ENCODE assay signal across 30 cellular contexts in the genomic region with DNA sequence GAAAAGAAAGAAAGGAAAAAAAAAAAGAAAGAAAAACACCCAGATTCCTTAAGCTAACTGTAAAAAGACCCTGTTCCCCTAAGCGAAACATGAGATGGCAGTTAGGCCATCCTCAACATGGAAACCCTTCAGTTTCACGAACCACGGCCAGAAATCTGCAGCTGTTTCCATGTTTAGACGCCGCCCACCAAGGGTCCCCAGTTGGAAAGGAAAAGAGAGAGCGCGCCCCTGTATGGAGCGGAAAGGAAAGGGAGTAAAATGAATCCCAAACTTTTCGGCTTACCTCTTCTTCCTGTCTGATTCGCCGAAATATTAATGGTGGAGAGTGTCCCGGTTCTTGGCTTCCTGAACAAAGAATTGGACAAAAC. TPM values are rescaled to one million over a fixed set of nuclear protein-coding genes. Genes with fewer than 3 reads are reported as not detected.
DNase-seq lines count a peak whose midpoint lies in the region; ATAC-seq and TF ChIP-seq lines count a peak whose summit lies in the region.
"Had no signal": no experiment of that assay in that cellular context is flagged by ENCODE, and none has a peak within 500 bp of the region (broad histone marks: within the 10 kb centered on the region; RNA-seq: fewer than 3 reads in every experiment).

No MANE protein-coding gene starts in this region.

- peak overlapping the region; percentile 93 for H3K27ac Mint-ChIP-seq in MCF 10A (ENCODE audit: low read depth, unreplicated experiment)
- peak overlapping the region; percentile 97 for H3K27ac Mint-ChIP-seq in WTC11
- H3K27ac Mint-ChIP-seq: activated CD4-positive, alpha-beta memory T cell treated with anti-CD3 and anti-CD28 coated beads for 36 hours; activated T-helper 17 cell treated with anti-CD3 and anti-CD28 coated beads, Interleukin-2, amount 50 U/mL, for 72 hours; CD4-positive, alpha-beta T cell; immature natural killer cell; T-helper 1 cell treated with Interleukin-12 subunit alpha and Interleukin-12 subunit beta and Interleukin-4 antibody, amounts not matched to agents 30 μg/mL and 1 μg/mL, for 36 hours had no signal

- H3K9me3 ChIP-seq in breast epithelium (no peaks in the 10 kb centered on the region), iPS-18a (ENCODE audit: control insufficient read depth, low read depth, low read length) (peaks cover 6% of the 10 kb centered on the region), skeletal muscle satellite cell (replicated peaks; ENCODE audit: low read length) (no peaks in the 10 kb centered on the region)

- no peaks in the 10 kb centered on the region for H3K4me1 ChIP-seq in breast epithelium
- peaks cover 19% of the 10 kb centered on the region for H3K4me1 ChIP-seq in iPS-18a (ENCODE audit: control insufficient read depth, low read depth, low read length)
- peaks cover 43% of the 10 kb centered on the region for H3K4me1 ChIP-seq in skeletal muscle satellite cell (ENCODE audit: control insufficient read depth, insufficient read depth, low read length)

- H3K9ac ChIP-seq in iPS-18a (ENCODE audit: low read length), result no peak overlapping the region
- H3K9ac ChIP-seq in skeletal muscle satellite cell (ENCODE audit: low read depth, low read length), result no peak overlapping the region

- peak overlapping the region; percentile 59 for H3K4me2 ChIP-seq in skeletal muscle satellite cell (ENCODE audit: low read length)

- intact Hi-C loops in MCF 10A (cut with micrococcal nuclease), result loop anchor here (5.0 kb wide), 1 partner anchor 224 kb away; the partner anchor contains the start of gene NOCT
- intact Hi-C loops in breast epithelium (cut with DNase I; ENCODE audit: low total_unique reads), result no loop called here

- CTCF ChIA-PET in MCF 10A (lab: Yijun Ruan, JAX) (interaction anchor here (0.6 to 4.8 kb wide), 7 partner anchors 9 to 66 kb away, joined by 3 to 45 read pairs (median 5); partner anchors contain the start of gene NAA15), WTC11 (lab: Charles Lee) (interaction anchor here (1.0 to 1.4 kb wide), 3 partner anchors 13 to 211 kb away, joined by 3 to 8 read pairs (median 4); no protein-coding TSS in a partner anchor)

- POLR2A ChIA-PET in MCF 10A (lab: Yijun Ruan, JAX) (interaction anchor here (2.5 to 4.7 kb wide), 5 partner anchors 12 to 65 kb away, joined by 19 to 91 read pairs (median 50); partner anchors contain the start of genes ELF2, NAA15 and NDUFC1), WTC11 (lab: Charles Lee) (no interaction called here)

- H3K4me3 ChIP-seq in breast epithelium (no peak overlapping the region), iPS-18a (ENCODE audit: low read length) (no peak overlapping the region), skeletal muscle satellite cell (ENCODE audit: low read length) (no peak overlapping the region)
- H3K4me3 ChIP-seq: GM12878, heart right ventricle, skin epidermis, tibial nerve had no signal

- H3K9me3 Mint-ChIP-seq in MCF 10A (ENCODE audit: unreplicated experiment) (peaks cover 6% of the 10 kb centered on the region), WTC11 (peaks cover 9% of the 10 kb centered on the region)
- H3K9me3 Mint-ChIP-seq: CD4-positive, alpha-beta T cell; immature natural killer cell had no signal

- H3K27me3 ChIP-seq in breast epithelium, result no peaks in the 10 kb centered on the region
- no peaks in the 10 kb centered on the region for H3K27me3 ChIP-seq in iPS-18a (ENCODE audit: control insufficient read depth, insufficient read depth, low read length)
- H3K27me3 ChIP-seq in skeletal muscle satellite cell (ENCODE audit: control insufficient read depth, insufficient read depth, low read length), result no peaks in the 10 kb centered on the region
- H3K27me3 ChIP-seq: heart right ventricle, tibial nerve had no signal

- DNase-seq in MCF 10A (ENCODE audit: unreplicated experiment) (no peak), breast epithelium (ENCODE audit: low spot score in 2 of 2) (no peak), WTC11 (ENCODE audit: low spot score) (peak; percentile 22), NCI-H2227 treated with DMSO at 0.1 percent for 48 hours (lab: John Stamatoyannopoulos, UW) (no peak)
- DNase-seq: activated CD4-positive, alpha-beta memory T cell treated with anti-CD3 and anti-CD28 coated beads for 36 hours; activated CD4-positive, CD25-positive, alpha-beta regulatory T cell treated with anti-CD3 and anti-CD28 coated beads, Interleukin-2, amount 50 U/mL, for 72 hours; activated CD8-positive, alpha-beta memory T cell treated with anti-CD3 and anti-CD28 coated beads, Interleukin-2, amount 50 U/mL, for 48 hours; activated naive CD4-positive, alpha-beta T cell treated with anti-CD3 and anti-CD28 coated beads, Interleukin-2, amount 50 U/mL, for 16 hours; AML-193; CD4-positive, alpha-beta T cell; effector CD8-positive, alpha-beta T cell; erythroblast; heart right ventricle; immature natural killer cell; Karpas-422; left colon; MV-4-11; NCI-H146; NCI-H2171; NCI-H524 treated with DMSO at 0.1 percent for 48 hours; nucleus accumbens had no signal

- TF ChIP-seq CTCF in MCF 10A (IDR thresholded peaks at IDR 0.05; ENCODE audit: unreplicated experiment) (no peak), breast epithelium (IDR thresholded peaks at IDR 0.05) (no peak), WTC11 (IDR thresholded peaks at IDR 0.05) (no peak)

- H3K4me3 Mint-ChIP-seq in MCF 10A (ENCODE audit: unreplicated experiment) (no peak overlapping the region), WTC11 (peak overlapping the region; percentile 48)
- H3K4me3 Mint-ChIP-seq: activated CD4-positive, alpha-beta memory T cell treated with anti-CD3 and anti-CD28 coated beads for 36 hours; activated T-helper 17 cell treated with anti-CD3 and anti-CD28 coated beads, Interleukin-2, amount 50 U/mL, for 72 hours; CD4-positive, alpha-beta T cell; immature natural killer cell; T-helper 1 cell treated with Interleukin-12 subunit alpha and Interleukin-12 subunit beta and Interleukin-4 antibody, amounts not matched to agents 30 μg/mL and 1 μg/mL, for 36 hours had no signal

- peak; percentile 61 for ATAC-seq in WTC11
- no peak for ATAC-seq in HG02938 (IDR thresholded peaks at IDR 0.05; ENCODE audit: unreplicated experiment)
- no peak for ATAC-seq in esophagus mucosa
- ATAC-seq: activated T-helper 17 cell treated with anti-CD3 and anti-CD28 coated beads, Interleukin-2, amount 50 U/mL, for 72 hours; GM12878; heart right ventricle; left colon had no signal

- no peaks in the 10 kb centered on the region for H3K27me3 Mint-ChIP-seq in MCF 10A (ENCODE audit: insufficient read depth, unreplicated experiment)
- H3K27me3 Mint-ChIP-seq in WTC11 (ENCODE audit: low read depth), result no peaks in the 10 kb centered on the region
- H3K27me3 Mint-ChIP-seq: activated CD4-positive, alpha-beta memory T cell treated with anti-CD3 and anti-CD28 coated beads for 36 hours; activated T-helper 17 cell treated with anti-CD3 and anti-CD28 coated beads, Interleukin-2, amount 50 U/mL, for 72 hours; CD4-positive, alpha-beta T cell had no signal

- H3K4me1 Mint-ChIP-seq in MCF 10A (ENCODE audit: insufficient read depth, unreplicated experiment) (peaks cover 27% of the 10 kb centered on the region), WTC11 (peaks cover 36% of the 10 kb centered on the region)
- H3K4me1 Mint-ChIP-seq: activated T-helper 17 cell treated with anti-CD3 and anti-CD28 coated beads, Interleukin-2, amount 50 U/mL, for 72 hours; immature natural killer cell had no signal

- TF ChIP-seq POLR2A in breast epithelium (IDR thresholded peaks at IDR 0.05), result no peak

- H3K36me3 ChIP-seq in breast epithelium (no peaks in the 10 kb centered on the region), iPS-18a (ENCODE audit: control insufficient read depth, low read depth, low read length) (no peaks in the 10 kb centered on the region), skeletal muscle satellite cell (ENCODE audit: insufficient read depth, low read length) (no peaks in the 10 kb centered on the region)
- H3K36me3 ChIP-seq: heart right ventricle, tibial nerve had no signal

- no peaks in the 10 kb centered on the region for H3K36me3 Mint-ChIP-seq in MCF 10A (ENCODE audit: insufficient read depth, unreplicated experiment)
- H3K36me3 Mint-ChIP-seq in WTC11, result peaks cover 16% of the 10 kb centered on the region
- H3K36me3 Mint-ChIP-seq: activated CD4-positive, alpha-beta memory T cell treated with anti-CD3 and anti-CD28 coated beads for 36 hours; immature natural killer cell had no signal

- no TSS peak for BruUV-seq in MCF 10A (replicated peaks; lab: Mats Ljungman, UMichigan)

- no peak overlapping the region for H3K27ac ChIP-seq in breast epithelium
- H3K27ac ChIP-seq in iPS-18a (ENCODE audit: low read length), result peak overlapping the region; percentile 59

TF ChIP-seq in WTC11, 78 proteins besides CTCF, POLR2A, EP300 and RAD21 (continues in another document):
- no peak for TF ChIP-seq MLX (CRISPR knock-in tag; IDR thresholded peaks at IDR 0.05)

RNA-seq across cellular contexts. Expression of gene MGARP, which starts 38.3 kb away (rescaled TPM):
- not detected in 2 replicates for total RNA-seq in MCF 10A (2022)
- total RNA-seq in breast epithelium, result 1 to 10 TPM in 2 of 3 donors, not detected in 1; 1.6 to 3.8 TPM
- 4.6 to 7.5 TPM (median 6.2 TPM) in 3 replicates for total RNA-seq in WTC11 (2021)
- 2.2 and 2.3 TPM in 2 replicates for total RNA-seq in skeletal muscle satellite cell (2012; rRNA removed)
- total RNA-seq in esophagus mucosa, result 0.28 TPM
- total RNA-seq: CD4-positive, alpha-beta T cell; GM12878 had no signal

RNA-seq across cellular contexts. Expression of gene NAA15, which starts 59.5 kb away (rescaled TPM):
- total RNA-seq in MCF 10A (2022) (54.9 and 80.6 TPM in 2 replicates), breast epithelium (10 to 100 TPM; 28.5 to 49.9 (median 34.1) TPM), WTC11 (2021) (81.4 to 98.9 TPM (median 81.6 TPM) in 3 replicates), esophagus mucosa (35.5 TPM)
- 38.4 and 48.4 TPM in 2 replicates for total RNA-seq in skeletal muscle satellite cell (2012; rRNA removed)
